Comparison of ENCODE assay signal across 15 cellular contexts in the genomic region with DNA sequence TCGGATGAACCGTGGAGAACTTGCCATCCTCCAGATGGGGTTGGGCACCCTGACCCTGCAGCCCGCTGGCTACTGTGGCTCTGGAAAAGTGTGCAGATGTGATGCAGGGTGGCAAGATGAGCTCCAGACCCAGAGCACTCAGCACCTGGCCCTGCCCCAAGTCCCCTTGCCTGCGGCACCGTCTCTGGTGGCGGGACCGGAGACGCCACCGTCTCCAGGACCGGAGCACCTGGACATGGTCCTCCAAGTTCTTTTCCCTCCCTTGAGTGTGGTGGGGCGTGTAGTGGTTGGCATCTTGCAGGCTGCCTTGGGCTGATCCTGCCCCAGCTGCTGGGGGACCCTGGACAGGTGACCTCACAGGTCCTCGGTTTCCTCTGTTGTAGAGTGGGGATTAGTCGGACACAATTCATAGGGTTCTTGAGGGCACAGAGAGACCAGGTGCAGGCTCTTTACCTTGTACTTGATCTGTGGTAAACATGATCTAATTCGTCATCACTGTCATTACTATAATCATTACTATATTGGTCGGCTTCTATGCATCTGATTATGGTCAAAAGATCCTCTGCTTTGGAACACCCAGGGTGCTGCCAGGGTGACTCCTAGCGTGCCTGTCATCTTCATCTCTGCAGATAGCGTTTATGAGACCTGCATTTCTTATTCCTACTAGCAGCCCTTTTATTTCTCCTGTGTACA.
"Had no signal": no experiment of that assay in that cellular context is flagged by ENCODE, and none has a peak within 500 bp of the region (broad histone marks: within the 10 kb centered on the region; RNA-seq: fewer than 3 reads in every experiment).

No MANE protein-coding gene starts in this region.

- DNase-seq: activated CD4-positive, alpha-beta T cell treated with anti-CD3 and anti-CD28 coated beads, Interleukin-2, amount 50 U/mL, for 48 hours; activated CD4-positive, CD25-positive, alpha-beta regulatory T cell treated with anti-CD3 and anti-CD28 coated beads, Interleukin-2, amount 50 U/mL, for 72 hours; activated effector memory CD4-positive, alpha-beta T cell treated with Interleukin-2 at 50 U/mL for 16 hours; activated naive CD4-positive, alpha-beta T cell treated with anti-CD3 and anti-CD28 coated beads, Interleukin-2, amount 50 U/mL, for 16 hours; activated T-cell treated with anti-CD3 and anti-CD28 coated beads, Interleukin-2, amount 50 U/mL, for 24 hours; caudate nucleus; glutamatergic neuron; hypothalamus; stimulated activated CD4-positive, alpha-beta T cell treated with anti-CD3 and anti-CD28 coated beads, Interleukin-12 subunit alpha, Interleukin-12 subunit beta, amount 100 ng/mL, for 4 hours; stimulated activated CD4-positive, alpha-beta T cell treated with anti-CD3 and anti-CD28 coated beads, Interleukin-2, amount 100 ng/mL, for 24 hours; T1000 had no signal

- H3K9me3 ChIP-seq: colonic mucosa, psoas muscle, tibial nerve had no signal

- H3K4me3 Mint-ChIP-seq: activated T-cell treated with anti-CD3 and anti-CD28 coated beads, Interleukin-2, amount 50 U/mL, for 24 hours; nephron had no signal

- H3K9me3 Mint-ChIP-seq: activated T-cell treated with anti-CD3 and anti-CD28 coated beads, Interleukin-2, amount 50 U/mL, for 24 hours; nephron had no signal

- H3K27ac Mint-ChIP-seq: activated T-cell treated with anti-CD3 and anti-CD28 coated beads, Interleukin-2, amount 50 U/mL, for 24 hours; nephron had no signal

- H3K4me1 ChIP-seq: colonic mucosa, psoas muscle had no signal

- H3K27ac ChIP-seq: colonic mucosa, psoas muscle had no signal

- H3K27me3 ChIP-seq: colonic mucosa, tibial nerve had no signal

- H3K4me3 ChIP-seq: colonic mucosa, psoas muscle, tibial nerve had no signal

- H3K36me3 ChIP-seq: colonic mucosa had no signal
